ENCODE assay signal across 4 cellular contexts in genomic region chr12:48547012-48547411, GRCh38. TPM values are rescaled to one million over a fixed set of nuclear protein-coding genes. Genes with fewer than 3 reads are reported as not detected.
"Had no signal": no experiment of that assay in that cellular context is flagged by ENCODE, and none has a peak within 500 bp of the region (broad histone marks: within the 10 kb centered on the region; RNA-seq: fewer than 3 reads in every experiment).

No MANE protein-coding gene starts in this region.

RNA-seq across cellular contexts. Expression of gene OR8S1, which starts 21.6 kb away (rescaled TPM):
- total RNA-seq: LHCN-M2, M059J, MCF 10A, NCI-H460 had no signal

RNA-seq across cellular contexts. Expression of gene LALBA, which starts 22.8 kb away (rescaled TPM):
- total RNA-seq: LHCN-M2, M059J, MCF 10A, NCI-H460 had no signal
